In genomic region chr10:87301466-87302115, GRCh38 we compare ENCODE assay signal across 8 cellular contexts. TPM values are rescaled to one million over a fixed set of nuclear protein-coding genes. Genes with fewer than 3 reads are reported as not detected.
DNase-seq lines count a peak whose midpoint lies in the region; ATAC-seq and TF ChIP-seq lines count a peak whose summit lies in the region.
"Not testable (repeated sequence)": the region's sequence is repeated elsewhere in the genome, so short reads cannot be mapped to it uniquely, and the experiment has no call there.

No MANE protein-coding gene starts in this region.

- not testable (repeated sequence) for H3K36me3 ChIP-seq in esophagus muscularis mucosa

- 60% methylated on average over 1 of the region's 16 CpGs for WGBS in esophagus muscularis mucosa

- not testable (repeated sequence) for H3K27ac Mint-ChIP-seq in CD4-positive, alpha-beta T cell; T-helper 2 cell treated with Interferon-gamma antibody and Interleukin-4, amounts not matched to agents 5 μg/mL and 100 μg/mL, for 36 hours; nephron progenitor cell

- H3K9me3 Mint-ChIP-seq in CD4-positive, alpha-beta T cell; T-helper 2 cell treated with Interferon-gamma antibody and Interleukin-4, amounts not matched to agents 5 μg/mL and 100 μg/mL, for 36 hours; nephron progenitor cell: not testable (repeated sequence)

- ATAC-seq in CD4-positive, alpha-beta T cell (ENCODE audit: poor library complexity): peak; percentile 72
- ATAC-seq in GM19468 (IDR thresholded peaks at IDR 0.05; ENCODE audit: extremely low read depth, unreplicated experiment): peak; percentile 56
- ATAC-seq in HG02981 (IDR thresholded peaks at IDR 0.05; ENCODE audit: unreplicated experiment): peak; percentile 92

- H3K36me3 Mint-ChIP-seq in CD4-positive, alpha-beta T cell (ENCODE audit: low read depth); T-helper 2 cell treated with Interferon-gamma antibody and Interleukin-4, amounts not matched to agents 5 μg/mL and 100 μg/mL, for 36 hours (ENCODE audit: low read depth); nephron progenitor cell (ENCODE audit: low read depth): not testable (repeated sequence)

- H3K27me3 ChIP-seq in CD4-positive, alpha-beta T cell (ENCODE audit: control insufficient read depth, insufficient read depth, low read length); esophagus muscularis mucosa: not testable (repeated sequence)

- intact Hi-C loops in CD4-positive, alpha-beta T cell (cut with DNase I, micrococcal nuclease); esophagus muscularis mucosa (cut with DNase I): not testable (repeated sequence)

- not testable (repeated sequence) for H3K4me1 ChIP-seq in esophagus muscularis mucosa

- H3K4me3 ChIP-seq in esophagus muscularis mucosa: not testable (repeated sequence)

- not testable (repeated sequence) for H3K27me3 Mint-ChIP-seq in CD4-positive, alpha-beta T cell; T-helper 2 cell treated with Interferon-gamma antibody and Interleukin-4, amounts not matched to agents 5 μg/mL and 100 μg/mL, for 36 hours (ENCODE audit: low read depth); nephron progenitor cell (ENCODE audit: low read depth, poor library complexity)

- peak in 9 of 10 experiments; percentile 0 to 37 (median 17) for DNase-seq in CD4-positive, alpha-beta T cell
- peak; percentile 37 for DNase-seq in T-helper 2 cell treated with Interferon-gamma antibody and Interleukin-4, amounts not matched to agents 5 μg/mL and 100 μg/mL, for 36 hours (ENCODE audit: low spot score)
- DNase-seq in activated T-helper 1 cell treated with Interleukin-2 at 50 U/mL for 16 hours (ENCODE audit: low read depth): peak; percentile 15
- not testable (repeated sequence) for DNase-seq in esophagus muscularis mucosa (ENCODE audit: extremely low spot score)
- DNase-seq in nephron progenitor cell: peak; percentile 49
- DNase-seq in stimulated activated CD8-positive, alpha-beta memory T cell treated with anti-CD3 and anti-CD28 coated beads, Interleukin-15, amount 100 ng/mL, for 48 hours (ENCODE audit: low read depth in 2 of 2): peak; percentile 8 to 36

- POLR2A ChIA-PET in CD4-positive, alpha-beta T cell (lab: Charles Lee): not testable (repeated sequence)

- CTCF ChIA-PET in CD4-positive, alpha-beta T cell (lab: Charles Lee): not testable (repeated sequence)

- H3K4me1 Mint-ChIP-seq in CD4-positive, alpha-beta T cell (ENCODE audit: low read depth); T-helper 2 cell treated with Interferon-gamma antibody and Interleukin-4, amounts not matched to agents 5 μg/mL and 100 μg/mL, for 36 hours (ENCODE audit: low read depth); nephron progenitor cell: not testable (repeated sequence)

- TF ChIP-seq EP300 in esophagus muscularis mucosa (IDR thresholded peaks at IDR 0.05): not testable (repeated sequence)

- not testable (repeated sequence) for TF ChIP-seq CTCF in CD4-positive, alpha-beta T cell (IDR thresholded peaks at IDR 0.05); nephron progenitor cell (IDR thresholded peaks at IDR 0.05)
- peak in 2 of 3 experiments; percentile 12 to 37 for TF ChIP-seq CTCF in esophagus muscularis mucosa (IDR thresholded peaks at IDR 0.05)

- H3K27ac ChIP-seq in CD4-positive, alpha-beta T cell (ENCODE audit: low read depth, low read length); esophagus muscularis mucosa (replicated peaks in 1 of 4): not testable (repeated sequence)

- H3K9me3 ChIP-seq in CD4-positive, alpha-beta T cell (ENCODE audit: control insufficient read depth, low read length); esophagus muscularis mucosa: not testable (repeated sequence)

- not testable (repeated sequence) for TF ChIP-seq POLR2A in esophagus muscularis mucosa (IDR thresholded peaks at IDR 0.05; ENCODE audit: low read depth)

- H3K4me3 Mint-ChIP-seq in CD4-positive, alpha-beta T cell; T-helper 2 cell treated with Interferon-gamma antibody and Interleukin-4, amounts not matched to agents 5 μg/mL and 100 μg/mL, for 36 hours; nephron progenitor cell: not testable (repeated sequence)

RNA-seq across cellular contexts. Expression of gene NUTM2D, which starts 56.0 kb away (rescaled TPM):
- 1 to 10 TPM; 3.7 to 4.0 TPM for total RNA-seq in CD4-positive, alpha-beta T cell
- 1 to 10 TPM; 2.3 to 3.4 (median 2.7) TPM for total RNA-seq in esophagus muscularis mucosa
